Comparison of ENCODE assay signal across 22 cellular contexts in genomic region chr9:120833311-120833710, GRCh38.
"Had no signal": no experiment of that assay in that cellular context is flagged by ENCODE, and none has a peak within 500 bp of the region (broad histone marks: within the 10 kb centered on the region; RNA-seq: fewer than 3 reads in every experiment).

No MANE protein-coding gene starts in this region.

- H3K9ac ChIP-seq: neural progenitor cell had no signal

- H3K9me3 Mint-ChIP-seq: mesothelial cell of epicardium; natural killer cell; neural progenitor cell; stimulated activated effector memory CD8-positive, alpha-beta T cell treated with anti-CD3 and anti-CD28 coated beads, Interleukin-12 subunit alpha, Interleukin-12 subunit beta, amount 100 ng/mL, for 72 hours; type B pancreatic cell had no signal

- H3K4me1 ChIP-seq: neural progenitor cell, right atrium auricular region, suprapubic skin, thyroid gland had no signal

- H3K27ac Mint-ChIP-seq: mesothelial cell of epicardium, natural killer cell, type B pancreatic cell had no signal

- ATAC-seq: gastroesophageal sphincter; left lobe of liver; natural killer cell; stimulated activated effector memory CD8-positive, alpha-beta T cell treated with anti-CD3 and anti-CD28 coated beads, Interleukin-12 subunit alpha, Interleukin-12 subunit beta, amount 100 ng/mL, for 72 hours; stimulated activated naive CD8-positive, alpha-beta T cell treated with anti-CD3 and anti-CD28 coated beads, Interleukin-15, Interleukin-2, amounts not matched to agents 100 U/mL and 50 U/mL, for 24 hours had no signal

- H3K27ac ChIP-seq: dorsolateral prefrontal cortex, esophagus muscularis mucosa, gastroesophageal sphincter, neural progenitor cell, ovary, right atrium auricular region, suprapubic skin, thyroid gland had no signal

- H3K4me1 Mint-ChIP-seq: mesothelial cell of epicardium, neural progenitor cell had no signal

- H2AFZ ChIP-seq: neural progenitor cell had no signal

- H3K27me3 Mint-ChIP-seq: type B pancreatic cell had no signal

- H3K4me3 Mint-ChIP-seq: mesothelial cell of epicardium; natural killer cell; neural progenitor cell; stimulated activated effector memory CD8-positive, alpha-beta T cell treated with anti-CD3 and anti-CD28 coated beads, Interleukin-12 subunit alpha, Interleukin-12 subunit beta, amount 100 ng/mL, for 72 hours; type B pancreatic cell had no signal

- H3K4me2 ChIP-seq: neural progenitor cell had no signal

- H3K9me3 ChIP-seq: esophagus muscularis mucosa, gastroesophageal sphincter, ovary, right atrium auricular region, suprapubic skin, thyroid gland had no signal

- H3K27me3 ChIP-seq: dorsolateral prefrontal cortex, esophagus muscularis mucosa, gastroesophageal sphincter, neural progenitor cell, ovary, right atrium auricular region, suprapubic skin, thyroid gland had no signal

- H3K36me3 ChIP-seq: neural progenitor cell, ovary had no signal

- H3K4me3 ChIP-seq: dorsolateral prefrontal cortex, esophagus muscularis mucosa, gastroesophageal sphincter, neural progenitor cell, ovary, right atrium auricular region, suprapubic skin, thyroid gland had no signal

- DNase-seq: cortex of kidney; dorsolateral prefrontal cortex; effector CD8-positive, alpha-beta T cell; glutamatergic neuron; islet precursor cell; mammary epithelial cell; natural killer cell; ovary; small intestine; stimulated activated CD4-positive, alpha-beta T cell treated with anti-CD3 and anti-CD28 coated beads, Interleukin-4, amount 100 ng/mL, for 1 hour; stimulated activated CD8-positive, alpha-beta memory T cell treated with anti-CD3 and anti-CD28 coated beads, Interleukin-4, amount 100 ng/mL, for 48 hours; stimulated activated naive CD8-positive, alpha-beta T cell treated with anti-CD3 and anti-CD28 coated beads, Interleukin-15, Interleukin-2, amounts not matched to agents 100 U/mL and 50 U/mL, for 24 hours; thyroid gland had no signal
